29 cellular contexts compared by ENCODE assay signal in the genomic region with DNA sequence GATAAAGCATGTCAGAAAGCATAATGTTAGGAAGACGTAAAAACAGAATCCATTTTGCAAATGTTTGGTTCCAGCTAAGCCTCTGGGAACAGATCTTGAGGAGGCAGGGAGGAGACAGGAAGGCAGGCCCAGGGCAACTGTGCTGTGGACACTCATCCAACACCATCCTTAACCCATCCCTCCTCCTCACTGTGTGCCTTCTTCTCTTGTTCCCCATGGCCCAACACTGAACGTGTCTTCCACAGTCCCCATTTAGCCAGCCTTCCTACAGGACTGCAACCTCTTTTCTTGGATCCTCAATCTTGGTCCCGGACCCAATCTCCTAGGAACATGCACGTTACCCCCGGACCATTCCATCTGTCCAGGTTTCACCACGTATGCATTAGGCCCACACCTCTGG. TPM values are rescaled to one million over a fixed set of nuclear protein-coding genes. Genes with fewer than 3 reads are reported as not detected.
"Had no signal": no experiment of that assay in that cellular context is flagged by ENCODE, and none has a peak within 500 bp of the region (broad histone marks: within the 10 kb centered on the region; RNA-seq: fewer than 3 reads in every experiment).

No MANE protein-coding gene starts in this region.

- H3K4me3 ChIP-seq: dorsolateral prefrontal cortex, gastrocnemius medialis, hepatocyte, left lung, mucosa of descending colon, prostate gland, right atrium auricular region, smooth muscle cell, thyroid gland had no signal

- ATAC-seq: gastrocnemius medialis; left cardiac atrium; left lung; mucosa of descending colon; natural killer cell treated with Interleukin-12 subunit alpha and Interleukin-12 subunit beta and Interleukin-15 and Interleukin-18, amount 100 ng/mL, for 72 hours; sciatic nerve had no signal

- FAIRE-seq: colon, kidney had no signal

- H3K9me3 ChIP-seq: gastrocnemius medialis, left lung, mucosa of descending colon, prostate gland, right atrium auricular region, thyroid gland had no signal

- H3K4me1 ChIP-seq: gastrocnemius medialis, prostate gland, right atrium auricular region, thyroid gland had no signal

- H3K27ac Mint-ChIP-seq: mesothelial cell of epicardium; naive B cell; natural killer cell treated with Interleukin-12 subunit alpha and Interleukin-12 subunit beta and Interleukin-15 and Interleukin-18, amount 100 ng/mL, for 72 hours; type B pancreatic cell had no signal

- H3K27ac ChIP-seq: dorsolateral prefrontal cortex, gastrocnemius medialis, hepatocyte, left lung, prostate gland, right atrium auricular region, thyroid gland had no signal

- H3K9me3 Mint-ChIP-seq: mesothelial cell of epicardium; natural killer cell treated with Interleukin-12 subunit alpha and Interleukin-12 subunit beta and Interleukin-15 and Interleukin-18, amount 100 ng/mL, for 72 hours; stimulated activated naive CD8-positive, alpha-beta T cell treated with anti-CD3 and anti-CD28 coated beads, Interleukin-15, amount 100 ng/mL, for 72 hours; type B pancreatic cell had no signal

- H3K36me3 Mint-ChIP-seq: mesothelial cell of epicardium; naive B cell; natural killer cell treated with Interleukin-12 subunit alpha and Interleukin-12 subunit beta and Interleukin-15 and Interleukin-18, amount 100 ng/mL, for 72 hours; type B pancreatic cell had no signal

- DNase-seq: dorsolateral prefrontal cortex; effector CD4-positive, alpha-beta T cell; foreskin fibroblast; gastrocnemius medialis; head of caudate nucleus; kidney; left cardiac atrium; left lung; mesenchymal stem cell; mucosa of descending colon; naive B cell; stimulated activated CD4-positive, alpha-beta T cell treated with anti-CD3 and anti-CD28 coated beads, Interleukin-12 subunit alpha, Interleukin-12 subunit beta, amount 100 ng/mL, for 4 hours; stimulated activated CD4-positive, alpha-beta T cell treated with anti-CD3 and anti-CD28 coated beads, Interleukin-1b, Interleukin-23, amount 100 ng/mL, for 48 hours; stimulated activated CD4-positive, alpha-beta T cell treated with anti-CD3 and anti-CD28 coated beads, Interleukin-4, amount 100 ng/mL, for 1 hour; stimulated activated CD8-positive, alpha-beta memory T cell treated with anti-CD3 and anti-CD28 coated beads, Interleukin-4, amount 100 ng/mL, for 48 hours; stimulated activated naive CD4-positive, alpha-beta T cell; stimulated activated naive CD8-positive, alpha-beta T cell treated with anti-CD3 and anti-CD28 coated beads, Interleukin-15, amount 100 ng/mL, for 72 hours; thyroid gland had no signal

- H3K36me3 ChIP-seq: gastrocnemius medialis, left lung, prostate gland, right atrium auricular region, thyroid gland had no signal

- H3K27me3 ChIP-seq: gastrocnemius medialis, hepatocyte, left lung, right atrium auricular region, thyroid gland had no signal

- H3K4me3 Mint-ChIP-seq: mesothelial cell of epicardium; naive B cell; natural killer cell treated with Interleukin-12 subunit alpha and Interleukin-12 subunit beta and Interleukin-15 and Interleukin-18, amount 100 ng/mL, for 72 hours; neural crest cell; stimulated activated naive CD8-positive, alpha-beta T cell treated with anti-CD3 and anti-CD28 coated beads, Interleukin-15, amount 100 ng/mL, for 72 hours; type B pancreatic cell had no signal

- H3K4me1 Mint-ChIP-seq: mesothelial cell of epicardium, naive B cell, neural crest cell had no signal

RNA-seq across cellular contexts. Expression of gene C2CD4B, which starts 15.4 kb away (rescaled TPM):
- total RNA-seq: mesothelial cell of epicardium; natural killer cell treated with Interleukin-12 subunit alpha and Interleukin-12 subunit beta and Interleukin-15 and Interleukin-18, amount 100 ng/mL, for 72 hours; neural crest cell; osteoblast had no signal
